Comparison of ENCODE assay signal across 9 cellular contexts in genomic region chr7:127348247-127348631, GRCh38. TPM values are rescaled to one million over a fixed set of nuclear protein-coding genes. Genes with fewer than 3 reads are reported as not detected.
A peak's percentile ranks its signal among the peaks of the same experiment; 100 is the strongest.
DNase-seq lines count a peak whose midpoint lies in the region; ATAC-seq, FAIRE-seq and TF ChIP-seq lines count a peak whose summit lies in the region.
"Had no signal": no experiment of that assay in that cellular context is flagged by ENCODE, and none has a peak within 500 bp of the region (broad histone marks: within the 10 kb centered on the region; RNA-seq: fewer than 3 reads in every experiment).

No MANE protein-coding gene starts in this region.

- no peak for TF ChIP-seq EP300 in HepG2 (IDR thresholded peaks at IDR 0.05; ENCODE audit: low read depth in 2 of 2, low read length in 2 of 2)
- TF ChIP-seq EP300 in HepG2 (CRISPR knock-in tag; IDR thresholded peaks at IDR 0.05; ENCODE audit: borderline replicate concordance) = no peak
- no peak for TF ChIP-seq EP300 in upper lobe of left lung (IDR thresholded peaks at IDR 0.05)

- no peaks in the 10 kb centered on the region for H3K9me3 ChIP-seq in cardiac muscle cell (ENCODE audit: low read depth)
- no peaks in the 10 kb centered on the region for H3K9me3 ChIP-seq in astrocyte (ENCODE audit: insufficient read depth, low read depth, low read length)
- no peaks in the 10 kb centered on the region for H3K9me3 ChIP-seq in HepG2 (ENCODE audit: low read length)
- H3K9me3 ChIP-seq in upper lobe of left lung = no peaks in the 10 kb centered on the region

- TF ChIP-seq CTCF in cardiac muscle cell (IDR thresholded peaks at IDR 0.05; ENCODE audit: low read depth, low read length) (no peak), astrocyte (IDR thresholded peaks at IDR 0.05; ENCODE audit: insufficient read depth, low read depth, low read length) (no peak), HepG2 (CRISPR knock-in tag; IDR thresholded peaks at IDR 0.05) (no peak), upper lobe of left lung (IDR thresholded peaks at IDR 0.05) (no peak)

- no peak overlapping the region for H3K27ac Mint-ChIP-seq in astrocyte (ENCODE audit: unreplicated experiment)

- FAIRE-seq in astrocyte (lab: Jason Lieb, UNC) (peak; percentile 26), HepG2 (lab: Jason Lieb, UNC) (no peak)
- FAIRE-seq: HTR-8/SVneo had no signal

- peak overlapping the region; percentile 79 for H3K4me3 Mint-ChIP-seq in astrocyte (ENCODE audit: unreplicated experiment)

- no peak for TF ChIP-seq RAD21 in HepG2 (CRISPR knock-in tag; IDR thresholded peaks at IDR 0.05)

- BruUV-seq in HepG2 (replicated peaks; lab: Mats Ljungman, UMichigan) = no TSS peak

- DNase-seq in cardiac muscle cell (ENCODE audit: low read depth in 1 of 2, low spot score in 1 of 2) (no peak), cardiac septum (ENCODE audit: low spot score) (no peak), astrocyte (ENCODE audit: low read depth) (no peak), HepG2 (ENCODE audit: low spot score) (no peak), upper lobe of left lung (no peak)

- H3K36me3 Mint-ChIP-seq in astrocyte (ENCODE audit: low read depth, unreplicated experiment) = no peaks in the 10 kb centered on the region

- H3K79me2 ChIP-seq in astrocyte (ENCODE audit: insufficient read depth, low read length) = no peaks in the 10 kb centered on the region
- no peaks in the 10 kb centered on the region for H3K79me2 ChIP-seq in HepG2 (ENCODE audit: insufficient read depth, low read length)

- H3K9ac ChIP-seq in astrocyte (ENCODE audit: low read length) (peak overlapping the region; percentile 55), HepG2 (ENCODE audit: insufficient read depth, low read depth, low read length) (peak overlapping the region; percentile 47; the same call in 1 of the 2 replicates)

- ATAC-seq in HepG2 = no peak
- no peak for ATAC-seq in upper lobe of left lung (ENCODE audit: low FRiP score in 2 of 2)
- no peak for ATAC-seq in GM19351 (IDR thresholded peaks at IDR 0.05; ENCODE audit: unreplicated experiment)
- ATAC-seq in GM21723 (IDR thresholded peaks at IDR 0.05; ENCODE audit: unreplicated experiment) = no peak
- no peak for ATAC-seq in HG02571 (IDR thresholded peaks at IDR 0.05; ENCODE audit: unreplicated experiment)

- 98% methylated on average over 3 of the region's 3 CpGs for WGBS in HepG2 (ENCODE audit: low lambda C conversion rate)
- WGBS in upper lobe of left lung, 2 donors = 95% methylated on average over 3 of the region's 3 CpGs

- H3K27ac ChIP-seq in cardiac muscle cell = no peak overlapping the region
- no peak overlapping the region for H3K27ac ChIP-seq in astrocyte (ENCODE audit: low read depth, low read length)
- H3K27ac ChIP-seq in HepG2 (ENCODE audit: extremely low read length, insufficient read depth, low read length) = no peak overlapping the region
- no peak overlapping the region for H3K27ac ChIP-seq in upper lobe of left lung

- H3K4me1 Mint-ChIP-seq in astrocyte (ENCODE audit: low read depth, unreplicated experiment) = no peaks in the 10 kb centered on the region

- intact Hi-C loops in cardiac septum (cut with DNase I) = loop anchor here (5.0 kb wide), 1 partner anchor 44 kb away; the partner anchor contains the start of gene ZNF800
- intact Hi-C loops in HepG2 (cut with micrococcal nuclease; ENCODE audit: unreplicated experiment) = loop anchor here (2.0 to 5.0 kb wide), 3 partner anchors 99 to 281 kb away; no protein-coding TSS in a partner anchor

- TF ChIP-seq POLR2A in HepG2 (IDR thresholded peaks at IDR 0.05; ENCODE audit: insufficient read depth in 1 of 2, low read depth in 2 of 2, low read length in 2 of 2) (no peak), upper lobe of left lung (IDR thresholded peaks at IDR 0.05) (no peak)

- no peaks in the 10 kb centered on the region for H3K9me3 Mint-ChIP-seq in astrocyte (ENCODE audit: unreplicated experiment)

- peak overlapping the region; percentile 89 for H3K4me2 ChIP-seq in astrocyte (ENCODE audit: low read length)
- peak overlapping the region; percentile 93 for H3K4me2 ChIP-seq in HepG2 (ENCODE audit: low read depth, low read length)

- peak overlapping the region; percentile 70 for H2AFZ ChIP-seq in astrocyte (ENCODE audit: low read depth, low read length)
- no peak overlapping the region for H2AFZ ChIP-seq in HepG2 (ENCODE audit: low read length)

- H3K4me3 ChIP-seq in cardiac muscle cell (peak overlapping the region; percentile 32), astrocyte (ENCODE audit: insufficient read depth, low read depth, low read length) (peak overlapping the region; percentile 52), HepG2 (replicated peaks in 1 of 3; ENCODE audit: insufficient read depth in 1 of 3, low read depth in 2 of 3, low read length in 3 of 3) (peak overlapping the region; percentile 53 to 61 (median 56)), upper lobe of left lung (peak overlapping the region in 3 of 4 donors; percentile 31 to 45 (median 42))

- CTCF ChIA-PET in HepG2 (lab: Yijun Ruan, JAX; ENCODE audit: low intra/inter-chr PET ratio, low total read pairs) = interaction anchor here (1.5 kb wide), 1 partner anchor 99 kb away, joined by 6 read pairs; no protein-coding TSS in a partner anchor

- peaks cover 44% of the 10 kb centered on the region for H3K27me3 ChIP-seq in cardiac muscle cell
- no peaks in the 10 kb centered on the region for H3K27me3 ChIP-seq in astrocyte (ENCODE audit: insufficient read depth, low read length)
- peaks cover 0 to 5% of the 10 kb centered on the region in 2 experiments; a peak in 2 of 5 replicates for H3K27me3 ChIP-seq in HepG2 (ENCODE audit: control insufficient read depth in 1 of 2, insufficient read depth in 2 of 2, low read length in 2 of 2)
- no peaks in the 10 kb centered on the region for H3K27me3 ChIP-seq in upper lobe of left lung

- POLR2A ChIA-PET in HepG2 (lab: Yijun Ruan, JAX) = no interaction called here

- H3K36me3 ChIP-seq in cardiac muscle cell = no peaks in the 10 kb centered on the region
- no peaks in the 10 kb centered on the region for H3K36me3 ChIP-seq in astrocyte (ENCODE audit: insufficient read depth, low read length)
- H3K36me3 ChIP-seq in HepG2 (replicated peaks in 1 of 2; ENCODE audit: control insufficient read depth in 1 of 2, insufficient read depth in 2 of 2, low read length in 2 of 2) = no peaks in the 10 kb centered on the region
- no peaks in the 10 kb centered on the region for H3K36me3 ChIP-seq in upper lobe of left lung

- H3K4me1 ChIP-seq in cardiac muscle cell (ENCODE audit: low read depth) = no peaks in the 10 kb centered on the region
- peaks cover 3% of the 10 kb centered on the region for H3K4me1 ChIP-seq in astrocyte (ENCODE audit: insufficient read depth, low read length)
- H3K4me1 ChIP-seq in HepG2 (ENCODE audit: insufficient read depth, low read length) = peaks cover 6% of the 10 kb centered on the region; the same call in 1 of the 2 replicates
- peaks cover 0 to 12% (median 6%) of the 10 kb centered on the region in 4 donors for H3K4me1 ChIP-seq in upper lobe of left lung

- H4K20me1 ChIP-seq in astrocyte (ENCODE audit: insufficient read depth, low read length) (no peaks in the 10 kb centered on the region), HepG2 (ENCODE audit: insufficient read depth, low read length) (no peaks in the 10 kb centered on the region)

- in situ Hi-C loops in HepG2 (cut with HindIII; ENCODE audit: extremely low pct_ligation_motif_present, low pct_unique_long_range_greater_than_20kb) = no loop called here

- H3K27me3 Mint-ChIP-seq in astrocyte (ENCODE audit: low read depth, unreplicated experiment) = peaks cover 2% of the 10 kb centered on the region

TF ChIP-seq in HepG2, 621 proteins besides CTCF, POLR2A, EP300 and RAD21 (continues in another document):
- TF ChIP-seq IKZF5 (CRISPR knock-in tag; IDR thresholded peaks at IDR 0.05) = no peak
- no peak for TF ChIP-seq ATM (IDR thresholded peaks at IDR 0.05; ENCODE audit: borderline replicate concordance)
- no peak for TF ChIP-seq ZNF629 (CRISPR knock-in tag; conservative IDR thresholded peaks at IDR 0.05)

RNA-seq across cellular contexts. Expression of gene ZNF800, which starts 44.3 kb away (rescaled TPM):
- total RNA-seq in cardiac muscle cell (20.3 and 22.5 TPM in 2 replicates), cardiac septum (26.3 TPM), astrocyte (27.9 and 29.4 TPM in 2 replicates), HepG2 (2016; rRNA removed; fragmentation: Illumina TruSeq; extraction: Trizol) (12.7 and 13.7 TPM in 2 replicates), upper lobe of left lung (10 to 100 TPM; 30.8 to 45.6 (median 32.7) TPM)
- polyA plus RNA-seq in cardiac muscle cell (13.7 and 20.7 TPM in 2 replicates), HepG2 (2011; rRNA removed) (5.3 and 7.1 TPM in 2 replicates)
- 3.6 and 6.0 TPM in 2 replicates for total RNA-seq in HepG2 (2016; cell fraction: cytosol; rRNA removed; fragmentation: Illumina TruSeq; extraction: Trizol; ENCODE audit: low read depth)
- 12.3 and 16.2 TPM in 2 replicates for total RNA-seq in HepG2 (2016; cell fraction: insoluble cytoplasmic fraction; rRNA removed; fragmentation: Illumina TruSeq; extraction: Trizol)
- total RNA-seq in HepG2 (2016; cell fraction: membrane; rRNA removed; fragmentation: Illumina TruSeq; extraction: Trizol) = 8.6 and 10.9 TPM in 2 replicates
- 19.8 and 22.2 TPM in 2 replicates for total RNA-seq in HepG2 (2016; cell fraction: nucleus; rRNA removed; fragmentation: Illumina TruSeq; extraction: Trizol)
- polyA plus RNA-seq in HepG2 (2011; cell fraction: cytosol; rRNA removed) = 2.1 and 4.5 TPM in 2 replicates
- polyA plus RNA-seq in HepG2 (2011; cell fraction: nucleus; rRNA removed) = 11.8 and 13.5 TPM in 2 replicates
- polyA plus RNA-seq in HepG2 (2012) = 5.5 and 7.3 TPM in 2 replicates
- 0.34 and 0.62 TPM in 2 replicates for polyA plus RNA-seq in HepG2 (2016; cell fraction: cytosol; fragmentation: Illumina TruSeq; extraction: Trizol; ENCODE audit: low read depth)
- polyA plus RNA-seq in HepG2 (2016; cell fraction: insoluble cytoplasmic fraction; fragmentation: Illumina TruSeq; extraction: Trizol; ENCODE audit: low read depth) = 8.3 and 8.5 TPM in 2 replicates
- polyA plus RNA-seq in HepG2 (2016; cell fraction: membrane; fragmentation: Illumina TruSeq; extraction: Trizol; ENCODE audit: low read depth) = 1.1 and 1.2 TPM in 2 replicates
- 21.9 and 22.5 TPM in 2 replicates for polyA plus RNA-seq in HepG2 (2016; cell fraction: nucleus; fragmentation: Illumina TruSeq; extraction: Trizol; ENCODE audit: insufficient read depth, low read depth)
- 5.9 and 15.6 TPM in 2 replicates for polyA minus RNA-seq in HepG2 (2011; rRNA and poly(A)+ RNA removed; ENCODE audit: low replicate concordance)
- polyA minus RNA-seq in HepG2 (2011; cell fraction: cytosol; rRNA and poly(A)+ RNA removed) = 10.8 and 14.6 TPM in 2 replicates
- 62.7 and 74.1 TPM in 2 replicates for polyA minus RNA-seq in HepG2 (2011; cell fraction: nucleus; rRNA and poly(A)+ RNA removed)
